Comparison of ENCODE assay signal across 8 cellular contexts in the genomic region with DNA sequence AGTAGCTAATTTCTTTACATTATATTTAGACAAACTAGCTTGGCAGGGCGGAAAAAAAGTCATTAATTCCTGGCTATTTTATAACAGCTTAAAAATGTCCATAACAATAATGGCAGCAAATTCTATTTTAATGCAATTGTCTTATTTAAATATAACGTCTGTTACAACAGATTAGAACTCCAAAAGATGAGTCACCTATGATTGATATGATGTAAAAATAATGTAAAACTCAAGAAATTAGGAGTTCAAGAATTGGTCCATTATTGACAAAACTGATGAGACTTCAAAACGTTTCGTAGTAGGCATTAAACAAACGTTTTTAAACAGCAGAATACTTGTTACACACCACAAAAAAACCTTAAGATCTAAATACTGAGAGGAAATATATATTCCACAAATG. TPM values are rescaled to one million over a fixed set of nuclear protein-coding genes. Genes with fewer than 3 reads are reported as not detected.
DNase-seq lines count a peak whose midpoint lies in the region; ATAC-seq and TF ChIP-seq lines count a peak whose summit lies in the region.

No MANE protein-coding gene starts in this region.

- H3K27me3 ChIP-seq in GM06990 (replicated peaks; ENCODE audit: control insufficient read depth, insufficient read depth, low read length) (no peaks in the 10 kb centered on the region), Peyer's patch (no peaks in the 10 kb centered on the region), prostate gland (replicated peaks; ENCODE audit: insufficient read depth) (no peaks in the 10 kb centered on the region)

- no peaks in the 10 kb centered on the region for H3K9me3 ChIP-seq in Peyer's patch
- no peaks in the 10 kb centered on the region for H3K9me3 ChIP-seq in prostate gland

- H3K4me3 ChIP-seq in GM06990 (replicated peaks; ENCODE audit: low read depth, low read length) (peak overlapping the region; percentile 72), Peyer's patch (peak overlapping the region in 3 of 4 donors; percentile 71 to 93 (median 73)), prostate gland (peak overlapping the region; percentile 64 to 88)

- H3K27ac ChIP-seq in Peyer's patch (peak overlapping the region; percentile 95 to 99 (median 97)), prostate gland (peak overlapping the region; percentile 99 to 100)

- TF ChIP-seq POLR2A in Peyer's patch (IDR thresholded peaks at IDR 0.05): no peak
- no peak for TF ChIP-seq POLR2A in erythroblast (IDR thresholded peaks at IDR 0.05; ENCODE audit: low read length)
- TF ChIP-seq POLR2A in prostate gland (IDR thresholded peaks at IDR 0.05): no peak

- TF ChIP-seq CTCF in GM06990 (IDR thresholded peaks at IDR 0.05; ENCODE audit: insufficient read depth, low read length, poor library complexity, severe bottlenecking) (no peak), Peyer's patch (IDR thresholded peaks at IDR 0.05) (no peak), prostate gland (IDR thresholded peaks at IDR 0.05) (no peak), GM13977 (IDR thresholded peaks at IDR 0.05; ENCODE audit: extremely low read depth, insufficient read depth, missing control alignments) (no peak)

- WGBS in prostate gland: 10% methylated on average over 5 of the region's 5 CpGs

- H3K4me1 ChIP-seq in Peyer's patch: peaks cover 0 to 26% (median 4%) of the 10 kb centered on the region in 4 donors
- no peaks in the 10 kb centered on the region for H3K4me1 ChIP-seq in prostate gland (replicated peaks)

- H3K36me3 ChIP-seq in GM06990 (ENCODE audit: control insufficient read depth, insufficient read depth, low read length) (no peaks in the 10 kb centered on the region; the same call in 1 of the 2 replicates), Peyer's patch (no peaks in the 10 kb centered on the region), prostate gland (no peaks in the 10 kb centered on the region)

- no peak for ATAC-seq in GM18858 (IDR thresholded peaks at IDR 0.05; ENCODE audit: unreplicated experiment)
- no peak for ATAC-seq in HG03354 (IDR thresholded peaks at IDR 0.05; ENCODE audit: poor library complexity, severe bottlenecking, unreplicated experiment)
- ATAC-seq in HG03521 (IDR thresholded peaks at IDR 0.05; ENCODE audit: unreplicated experiment): no peak

- in situ Hi-C loops in GM13977 (cut with MboI; ENCODE audit: low pct_unique_long_range_greater_than_20kb, low sequenced_read_pairs, unreplicated experiment): no loop called here

- intact Hi-C loops in prostate gland (cut with DNase I): no loop called here

- DNase-seq in GM06990 (ENCODE audit: extremely low read depth, insufficient read length) (no peak), Peyer's patch (no peak), erythroblast (lab: John Stamatoyannopoulos, UW) (peak; percentile 20 to 47), prostate gland (ENCODE audit: low spot score) (no peak), GM13977 (ENCODE audit: low spot score) (no peak)

RNA-seq across cellular contexts. Expression of a gene that starts 2.7 kb away (rescaled TPM):
- total RNA-seq in Peyer's patch (100 to 1,000 TPM in 3 of 4 donors, 10 to 100 TPM in 1; 71.1 to 158 (median 119) TPM), prostate gland (100 to 1,000 TPM in 1 of 2 donors, 10 to 100 TPM in 1; 65.3 to 160 TPM)

Comparison
In these comparisons a context has a peak if more than half of its experiments do, and no peak if none do; other contexts are left out.
1. DNase-seq: peak in erythroblast (2 of 2); none in GM06990 (single experiment), Peyer's patch (0 of 3), prostate gland (single experiment) and GM13977 (single experiment).
2. Peak in every context shown above with its lines, with median percentiles within 50 percentile points of each other: H3K4me3 ChIP-seq.